1 cellular context compared by ENCODE assay signal in the genomic region with DNA sequence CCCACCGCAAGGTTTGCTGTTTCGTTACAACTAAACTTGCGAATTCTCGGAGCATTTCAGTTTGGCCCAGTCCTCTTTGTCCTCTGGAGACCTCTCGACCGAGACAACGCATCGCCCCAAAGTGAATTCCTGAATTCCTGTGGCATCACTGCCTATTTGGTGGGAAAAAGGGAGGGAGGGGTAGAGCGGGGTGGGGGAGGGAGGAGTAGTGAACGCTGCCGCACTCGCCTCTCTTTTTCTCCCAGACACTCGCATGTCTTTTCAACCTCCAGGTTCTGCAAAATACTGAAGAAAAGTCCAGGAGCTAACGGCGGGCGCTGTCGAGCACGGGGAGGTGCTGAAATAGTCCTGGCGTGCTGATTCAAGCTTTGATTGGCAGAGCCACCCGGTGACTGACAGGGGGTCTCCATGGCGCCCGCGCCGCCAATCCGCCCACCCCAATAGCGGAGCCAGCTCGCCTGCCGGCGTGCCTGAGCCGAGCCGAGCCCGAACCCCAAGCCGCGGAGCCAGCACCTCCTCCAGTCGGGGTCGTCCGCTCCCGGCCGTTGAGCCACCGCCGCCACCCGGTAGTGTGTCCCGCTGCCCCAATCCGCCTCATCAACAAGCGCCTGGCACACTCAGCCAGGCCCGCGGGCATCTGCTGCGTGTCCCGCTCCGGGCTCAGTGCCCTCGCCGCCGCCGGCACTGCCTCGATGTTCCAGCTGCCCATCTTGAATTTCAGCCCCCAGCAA.
A peak's percentile ranks its signal among the peaks of the same experiment; 100 is the strongest.
TF ChIP-seq lines count a peak whose summit lies in the region.

A gene (plus strand): TSS at position 440 of the 731 bp plus-strand sequence. CDS start 253 bp downstream, at position 693.

TF ChIP-seq in H1, 55 proteins besides CTCF, POLR2A, EP300 and RAD21:
- TF ChIP-seq CHD1 (IDR thresholded peaks at IDR 0.05; ENCODE audit: low read depth, low read length) (no peak), SP2 (IDR thresholded peaks at IDR 0.05; ENCODE audit: low read length) (no peak), SUZ12 (IDR thresholded peaks at IDR 0.05; ENCODE audit: low read length) (no peak; the same call in 1 of the 2 replicates), GABPA (IDR thresholded peaks at IDR 0.05; ENCODE audit: borderline replicate concordance, insufficient read depth, low read length) (0 out of 2 replicates have a peak, but pooled peaks have one; percentile 27), RFX5 (IDR thresholded peaks at IDR 0.05; ENCODE audit: borderline replicate concordance, low read depth, low read length) (no peak), PHF8 (conservative IDR thresholded peaks at IDR 0.05; ENCODE audit: low read depth, low read length) (no peak), HDAC2 (IDR thresholded peaks at IDR 0.05; ENCODE audit: borderline replicate concordance in 1 of 2, low read depth in 2 of 2, low read length in 2 of 2) (peak in 1 of 2 experiments; percentile 53; a peak in 1 of 4 replicates), SRF (IDR thresholded peaks at IDR 0.05; ENCODE audit: low read depth, low read length) (no peak), SIX5 (IDR thresholded peaks at IDR 0.05; ENCODE audit: low read depth, low read length) (no peak), POU5F1 (IDR thresholded peaks at IDR 0.05; ENCODE audit: low read depth, low read length) (no peak), SIN3A (conservative IDR thresholded peaks at IDR 0.05 in 1 of 2, IDR thresholded peaks at IDR 0.05 in 1 of 2; ENCODE audit: low read depth in 1 of 2, low read length in 2 of 2) (peak in 1 of 2 experiments; percentile 91; a peak in 2 of 4 replicates), RNF2 (IDR thresholded peaks at IDR 0.05; ENCODE audit: borderline replicate concordance, low read depth, low read length, missing control alignments, poor library complexity, severe bottlenecking) (no peak), JUN (IDR thresholded peaks at IDR 0.05; ENCODE audit: low read depth, low read length) (no peak), HDAC6 (IDR thresholded peaks at IDR 0.05; ENCODE audit: low read depth, low read length) (no peak), KDM4A (IDR thresholded peaks at IDR 0.05; ENCODE audit: low read depth, low read length, severe bottlenecking) (peak; percentile 76), MAFK (IDR thresholded peaks at IDR 0.05; ENCODE audit: low read depth, low read length) (no peak), BRCA1 (IDR thresholded peaks at IDR 0.05; ENCODE audit: low read depth, low read length) (no peak), FOSL1 (IDR thresholded peaks at IDR 0.05; ENCODE audit: insufficient read depth, low read depth, low read length) (no peak), CREB1 (IDR thresholded peaks at IDR 0.05) (peak; percentile 37), CTBP2 (IDR thresholded peaks at IDR 0.05; ENCODE audit: borderline replicate concordance, insufficient read depth, insufficient read length, low read length) (peak; percentile 67), ASH2L (IDR thresholded peaks at IDR 0.05; ENCODE audit: low read length) (peak; percentile 61), RBBP5 (IDR thresholded peaks at IDR 0.05; ENCODE audit: borderline replicate concordance, low read depth, low read length) (no peak; the same call in 1 of the 2 replicates), TEAD4 (IDR thresholded peaks at IDR 0.05; ENCODE audit: low read depth, low read length) (0 out of 2 replicates have a peak, but pooled peaks have one; percentile 3), TAF1 (IDR thresholded peaks at IDR 0.05; ENCODE audit: low read depth, low read length) (no peak)
- TF ChIP-seq, protein P1, sequence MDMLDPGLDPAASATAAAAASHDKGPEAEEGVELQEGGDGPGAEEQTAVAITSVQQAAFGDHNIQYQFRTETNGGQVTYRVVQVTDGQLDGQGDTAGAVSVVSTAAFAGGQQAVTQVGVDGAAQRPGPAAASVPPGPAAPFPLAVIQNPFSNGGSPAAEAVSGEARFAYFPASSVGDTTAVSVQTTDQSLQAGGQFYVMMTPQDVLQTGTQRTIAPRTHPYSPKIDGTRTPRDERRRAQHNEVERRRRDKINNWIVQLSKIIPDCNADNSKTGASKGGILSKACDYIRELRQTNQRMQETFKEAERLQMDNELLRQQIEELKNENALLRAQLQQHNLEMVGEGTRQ (IDR thresholded peaks at IDR 0.05; ENCODE audit: low read length) = no peak
- TF ChIP-seq, protein P2, sequence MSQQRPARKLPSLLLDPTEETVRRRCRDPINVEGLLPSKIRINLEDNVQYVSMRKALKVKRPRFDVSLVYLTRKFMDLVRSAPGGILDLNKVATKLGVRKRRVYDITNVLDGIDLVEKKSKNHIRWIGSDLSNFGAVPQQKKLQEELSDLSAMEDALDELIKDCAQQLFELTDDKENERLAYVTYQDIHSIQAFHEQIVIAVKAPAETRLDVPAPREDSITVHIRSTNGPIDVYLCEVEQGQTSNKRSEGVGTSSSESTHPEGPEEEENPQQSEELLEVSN (IDR thresholded peaks at IDR 0.05) = no peak; the same call in 1 of the 2 replicates
- TF ChIP-seq, protein P3, sequence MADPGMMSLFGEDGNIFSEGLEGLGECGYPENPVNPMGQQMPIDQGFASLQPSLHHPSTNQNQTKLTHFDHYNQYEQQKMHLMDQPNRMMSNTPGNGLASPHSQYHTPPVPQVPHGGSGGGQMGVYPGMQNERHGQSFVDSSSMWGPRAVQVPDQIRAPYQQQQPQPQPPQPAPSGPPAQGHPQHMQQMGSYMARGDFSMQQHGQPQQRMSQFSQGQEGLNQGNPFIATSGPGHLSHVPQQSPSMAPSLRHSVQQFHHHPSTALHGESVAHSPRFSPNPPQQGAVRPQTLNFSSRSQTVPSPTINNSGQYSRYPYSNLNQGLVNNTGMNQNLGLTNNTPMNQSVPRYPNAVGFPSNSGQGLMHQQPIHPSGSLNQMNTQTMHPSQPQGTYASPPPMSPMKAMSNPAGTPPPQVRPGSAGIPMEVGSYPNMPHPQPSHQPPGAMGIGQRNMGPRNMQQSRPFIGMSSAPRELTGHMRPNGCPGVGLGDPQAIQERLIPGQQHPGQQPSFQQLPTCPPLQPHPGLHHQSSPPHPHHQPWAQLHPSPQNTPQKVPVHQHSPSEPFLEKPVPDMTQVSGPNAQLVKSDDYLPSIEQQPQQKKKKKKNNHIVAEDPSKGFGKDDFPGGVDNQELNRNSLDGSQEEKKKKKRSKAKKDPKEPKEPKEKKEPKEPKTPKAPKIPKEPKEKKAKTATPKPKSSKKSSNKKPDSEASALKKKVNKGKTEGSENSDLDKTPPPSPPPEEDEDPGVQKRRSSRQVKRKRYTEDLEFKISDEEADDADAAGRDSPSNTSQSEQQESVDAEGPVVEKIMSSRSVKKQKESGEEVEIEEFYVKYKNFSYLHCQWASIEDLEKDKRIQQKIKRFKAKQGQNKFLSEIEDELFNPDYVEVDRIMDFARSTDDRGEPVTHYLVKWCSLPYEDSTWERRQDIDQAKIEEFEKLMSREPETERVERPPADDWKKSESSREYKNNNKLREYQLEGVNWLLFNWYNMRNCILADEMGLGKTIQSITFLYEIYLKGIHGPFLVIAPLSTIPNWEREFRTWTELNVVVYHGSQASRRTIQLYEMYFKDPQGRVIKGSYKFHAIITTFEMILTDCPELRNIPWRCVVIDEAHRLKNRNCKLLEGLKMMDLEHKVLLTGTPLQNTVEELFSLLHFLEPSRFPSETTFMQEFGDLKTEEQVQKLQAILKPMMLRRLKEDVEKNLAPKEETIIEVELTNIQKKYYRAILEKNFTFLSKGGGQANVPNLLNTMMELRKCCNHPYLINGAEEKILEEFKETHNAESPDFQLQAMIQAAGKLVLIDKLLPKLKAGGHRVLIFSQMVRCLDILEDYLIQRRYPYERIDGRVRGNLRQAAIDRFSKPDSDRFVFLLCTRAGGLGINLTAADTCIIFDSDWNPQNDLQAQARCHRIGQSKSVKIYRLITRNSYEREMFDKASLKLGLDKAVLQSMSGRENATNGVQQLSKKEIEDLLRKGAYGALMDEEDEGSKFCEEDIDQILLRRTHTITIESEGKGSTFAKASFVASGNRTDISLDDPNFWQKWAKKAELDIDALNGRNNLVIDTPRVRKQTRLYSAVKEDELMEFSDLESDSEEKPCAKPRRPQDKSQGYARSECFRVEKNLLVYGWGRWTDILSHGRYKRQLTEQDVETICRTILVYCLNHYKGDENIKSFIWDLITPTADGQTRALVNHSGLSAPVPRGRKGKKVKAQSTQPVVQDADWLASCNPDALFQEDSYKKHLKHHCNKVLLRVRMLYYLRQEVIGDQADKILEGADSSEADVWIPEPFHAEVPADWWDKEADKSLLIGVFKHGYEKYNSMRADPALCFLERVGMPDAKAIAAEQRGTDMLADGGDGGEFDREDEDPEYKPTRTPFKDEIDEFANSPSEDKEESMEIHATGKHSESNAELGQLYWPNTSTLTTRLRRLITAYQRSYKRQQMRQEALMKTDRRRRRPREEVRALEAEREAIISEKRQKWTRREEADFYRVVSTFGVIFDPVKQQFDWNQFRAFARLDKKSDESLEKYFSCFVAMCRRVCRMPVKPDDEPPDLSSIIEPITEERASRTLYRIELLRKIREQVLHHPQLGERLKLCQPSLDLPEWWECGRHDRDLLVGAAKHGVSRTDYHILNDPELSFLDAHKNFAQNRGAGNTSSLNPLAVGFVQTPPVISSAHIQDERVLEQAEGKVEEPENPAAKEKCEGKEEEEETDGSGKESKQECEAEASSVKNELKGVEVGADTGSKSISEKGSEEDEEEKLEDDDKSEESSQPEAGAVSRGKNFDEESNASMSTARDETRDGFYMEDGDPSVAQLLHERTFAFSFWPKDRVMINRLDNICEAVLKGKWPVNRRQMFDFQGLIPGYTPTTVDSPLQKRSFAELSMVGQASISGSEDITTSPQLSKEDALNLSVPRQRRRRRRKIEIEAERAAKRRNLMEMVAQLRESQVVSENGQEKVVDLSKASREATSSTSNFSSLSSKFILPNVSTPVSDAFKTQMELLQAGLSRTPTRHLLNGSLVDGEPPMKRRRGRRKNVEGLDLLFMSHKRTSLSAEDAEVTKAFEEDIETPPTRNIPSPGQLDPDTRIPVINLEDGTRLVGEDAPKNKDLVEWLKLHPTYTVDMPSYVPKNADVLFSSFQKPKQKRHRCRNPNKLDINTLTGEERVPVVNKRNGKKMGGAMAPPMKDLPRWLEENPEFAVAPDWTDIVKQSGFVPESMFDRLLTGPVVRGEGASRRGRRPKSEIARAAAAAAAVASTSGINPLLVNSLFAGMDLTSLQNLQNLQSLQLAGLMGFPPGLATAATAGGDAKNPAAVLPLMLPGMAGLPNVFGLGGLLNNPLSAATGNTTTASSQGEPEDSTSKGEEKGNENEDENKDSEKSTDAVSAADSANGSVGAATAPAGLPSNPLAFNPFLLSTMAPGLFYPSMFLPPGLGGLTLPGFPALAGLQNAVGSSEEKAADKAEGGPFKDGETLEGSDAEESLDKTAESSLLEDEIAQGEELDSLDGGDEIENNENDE (IDR thresholded peaks at IDR 0.05; ENCODE audit: insufficient replicate concordance, low read length) = peak; percentile 43
- TF ChIP-seq, protein P4, sequence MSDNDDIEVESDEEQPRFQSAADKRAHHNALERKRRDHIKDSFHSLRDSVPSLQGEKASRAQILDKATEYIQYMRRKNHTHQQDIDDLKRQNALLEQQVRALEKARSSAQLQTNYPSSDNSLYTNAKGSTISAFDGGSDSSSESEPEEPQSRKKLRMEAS (IDR thresholded peaks at IDR 0.05) = peak; percentile 78
